ENCODE assay signal across 8 cellular contexts in the genomic region with DNA sequence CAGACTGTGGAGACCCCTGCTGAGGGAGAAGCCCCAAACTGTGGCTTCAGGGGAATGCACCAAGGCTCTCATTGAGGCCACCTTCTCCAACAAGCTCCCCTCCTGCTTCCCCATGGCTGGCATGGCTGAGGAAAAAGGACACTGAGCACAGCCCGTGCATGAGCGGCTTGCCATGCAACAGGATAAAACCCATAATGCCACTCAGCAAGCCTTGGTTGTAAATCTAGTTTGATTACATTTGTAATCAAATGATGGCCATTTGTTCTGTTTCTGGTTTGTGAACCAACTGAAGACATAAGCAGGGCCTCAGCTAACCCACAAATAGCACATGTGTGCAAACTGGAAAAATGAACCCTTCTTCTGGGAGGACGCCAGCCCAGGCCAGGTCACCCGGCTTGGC. TPM values are rescaled to one million over a fixed set of nuclear protein-coding genes. Genes with fewer than 3 reads are reported as not detected.
DNase-seq lines count a peak whose midpoint lies in the region; ATAC-seq, FAIRE-seq and TF ChIP-seq lines count a peak whose summit lies in the region.
"Not testable (repeated sequence)": the region's sequence is repeated elsewhere in the genome, so short reads cannot be mapped to it uniquely, and the experiment has no call there.
"Had no signal": no experiment of that assay in that cellular context is flagged by ENCODE, and none has a peak within 500 bp of the region (broad histone marks: within the 10 kb centered on the region; RNA-seq: fewer than 3 reads in every experiment).

No MANE protein-coding gene starts in this region.

- TF ChIP-seq CTCF in natural killer cell (IDR thresholded peaks at IDR 0.05); gastrocnemius medialis (IDR thresholded peaks at IDR 0.05 in 4 of 5, conservative IDR thresholded peaks at IDR 0.05 in 1 of 5): not testable (repeated sequence)

- H3K36me3 ChIP-seq in BLaER1 treated with 17β-estradiol and CSF1 and Interleukin-3, amounts not matched to agents 10 nM and 100 nM = peaks cover 0 to 32% (median 10%) of the 10 kb centered on the region in 11 experiments; a peak in 12 of 22 replicates
- H3K36me3 ChIP-seq in gastrocnemius medialis = not testable (repeated sequence)

- not testable (repeated sequence) for H3K4me3 ChIP-seq in BLaER1 treated with 17β-estradiol and CSF1 and Interleukin-3, amounts not matched to agents 10 nM and 100 nM; gastrocnemius medialis

- in situ Hi-C loops in gastrocnemius medialis (cut with MboI; ENCODE audit: low sequenced_read_pairs in 4 of 4) = not testable (repeated sequence)

- POLR2A ChIA-PET in activated CD4-positive, alpha-beta memory T cell treated with anti-CD3 and anti-CD28 coated beads, Interleukin-2, amount 10 ng/mL, durations not matched to agents 7 days and 5 days (lab: Charles Lee) = interaction anchor here (3.4 kb wide), 1 partner anchor 29 kb away, joined by 35 read pairs; a partner anchor contains a TSS
- POLR2A ChIA-PET in activated naive CD8-positive, alpha-beta T cell treated with anti-CD3 and anti-CD28 coated beads, Interleukin-2, amount 10 ng/mL, durations not matched to agents 7 days and 5 days (lab: Charles Lee) = not testable (repeated sequence)

- H3K4me1 Mint-ChIP-seq in activated CD4-positive, alpha-beta memory T cell treated with anti-CD3 and anti-CD28 coated beads, Interleukin-2, amount 10 ng/mL, durations not matched to agents 7 days and 5 days = peaks cover 25% of the 10 kb centered on the region
- H3K4me1 Mint-ChIP-seq in activated naive CD8-positive, alpha-beta T cell treated with anti-CD3 and anti-CD28 coated beads, Interleukin-2, amount 10 ng/mL, durations not matched to agents 7 days and 5 days = peaks cover 17% of the 10 kb centered on the region
- peaks cover 24 to 25% of the 10 kb centered on the region in 2 donors for H3K4me1 Mint-ChIP-seq in natural killer cell

- H3K4me3 Mint-ChIP-seq in activated CD4-positive, alpha-beta memory T cell treated with anti-CD3 and anti-CD28 coated beads, Interleukin-2, amount 10 ng/mL, durations not matched to agents 7 days and 5 days; activated naive CD8-positive, alpha-beta T cell treated with anti-CD3 and anti-CD28 coated beads, Interleukin-2, amount 10 ng/mL, durations not matched to agents 7 days and 5 days: not testable (repeated sequence)
- H3K4me3 Mint-ChIP-seq in natural killer cell = peak overlapping the region; percentile 65

- H3K4me2 ChIP-seq in BLaER1 treated with 17β-estradiol and CSF1 and Interleukin-3, amounts not matched to agents 10 nM and 100 nM = peak overlapping the region in 9 of 11 experiments; percentile 1 to 92 (median 88); a peak in 17 of 22 replicates

- H3K9ac ChIP-seq in BLaER1 treated with 17β-estradiol and CSF1 and Interleukin-3, amounts not matched to agents 10 nM and 100 nM = peak overlapping the region in 4 of 11 experiments; percentile 77 to 89 (median 83); a peak in 2 of 22 replicates

- DNase-seq in GM12891 (ENCODE audit: insufficient read length, low spot score); activated CD4-positive, alpha-beta memory T cell treated with anti-CD3 and anti-CD28 coated beads, Interleukin-2, amount 10 ng/mL, durations not matched to agents 7 days and 5 days; activated naive CD8-positive, alpha-beta T cell treated with anti-CD3 and anti-CD28 coated beads, Interleukin-2, amount 10 ng/mL, durations not matched to agents 7 days and 5 days; natural killer cell; gastrocnemius medialis: not testable (repeated sequence)
- DNase-seq in left kidney (ENCODE audit: low read depth, low spot score) = peak; percentile 26

- not testable (repeated sequence) for TF ChIP-seq POLR2A in GM12891 (IDR thresholded peaks at IDR 0.05; ENCODE audit: low read depth, low read length); gastrocnemius medialis (IDR thresholded peaks at IDR 0.05)

- peaks cover 37 to 57% (median 47%) of the 10 kb centered on the region in 10 experiments for H3K4me1 ChIP-seq in BLaER1 treated with 17β-estradiol and CSF1 and Interleukin-3, amounts not matched to agents 10 nM and 100 nM
- peaks cover 36 to 46% of the 10 kb centered on the region in 2 donors for H3K4me1 ChIP-seq in gastrocnemius medialis

- peaks cover 15 to 20% (median 17%) of the 10 kb centered on the region in 11 experiments for H3K9me3 ChIP-seq in BLaER1 treated with 17β-estradiol and CSF1 and Interleukin-3, amounts not matched to agents 10 nM and 100 nM (replicated peaks in 1 of 11)
- not testable (repeated sequence) for H3K9me3 ChIP-seq in gastrocnemius medialis

- H4K20me1 ChIP-seq in BLaER1 treated with 17β-estradiol and CSF1 and Interleukin-3, amounts not matched to agents 10 nM and 100 nM = not testable (repeated sequence)

- H3K36me3 Mint-ChIP-seq in activated CD4-positive, alpha-beta memory T cell treated with anti-CD3 and anti-CD28 coated beads, Interleukin-2, amount 10 ng/mL, durations not matched to agents 7 days and 5 days (ENCODE audit: low read depth) = peaks cover 30% of the 10 kb centered on the region
- H3K36me3 Mint-ChIP-seq in activated naive CD8-positive, alpha-beta T cell treated with anti-CD3 and anti-CD28 coated beads, Interleukin-2, amount 10 ng/mL, durations not matched to agents 7 days and 5 days = peaks cover 37% of the 10 kb centered on the region
- H3K36me3 Mint-ChIP-seq in natural killer cell = peaks cover 11% of the 10 kb centered on the region

- CTCF ChIA-PET in activated CD4-positive, alpha-beta memory T cell treated with anti-CD3 and anti-CD28 coated beads, Interleukin-2, amount 10 ng/mL, durations not matched to agents 7 days and 5 days (lab: Charles Lee) = interaction anchor here (2.9 kb wide), 1 partner anchor 81 kb away, joined by 17 read pairs; no protein-coding TSS in a partner anchor

- H3K27me3 Mint-ChIP-seq in activated CD4-positive, alpha-beta memory T cell treated with anti-CD3 and anti-CD28 coated beads, Interleukin-2, amount 10 ng/mL, durations not matched to agents 7 days and 5 days; activated naive CD8-positive, alpha-beta T cell treated with anti-CD3 and anti-CD28 coated beads, Interleukin-2, amount 10 ng/mL, durations not matched to agents 7 days and 5 days; natural killer cell (ENCODE audit: low read depth in 2 of 2): not testable (repeated sequence)

- ATAC-seq in activated naive CD8-positive, alpha-beta T cell treated with anti-CD3 and anti-CD28 coated beads, Interleukin-2, amount 10 ng/mL, durations not matched to agents 7 days and 5 days (ENCODE audit: low read depth); natural killer cell: not testable (repeated sequence)
- ATAC-seq in gastrocnemius medialis = peak; percentile 21 to 47

- H3K27ac ChIP-seq in BLaER1 treated with 17β-estradiol and CSF1 and Interleukin-3, amounts not matched to agents 10 nM and 100 nM = peak overlapping the region in 9 of 11 experiments; percentile 82 to 98 (median 93); a peak in 17 of 22 replicates
- H3K27ac ChIP-seq in gastrocnemius medialis = peak overlapping the region; percentile 89 to 100 (median 94)

- not testable (repeated sequence) for H3K9me3 Mint-ChIP-seq in activated CD4-positive, alpha-beta memory T cell treated with anti-CD3 and anti-CD28 coated beads, Interleukin-2, amount 10 ng/mL, durations not matched to agents 7 days and 5 days; activated naive CD8-positive, alpha-beta T cell treated with anti-CD3 and anti-CD28 coated beads, Interleukin-2, amount 10 ng/mL, durations not matched to agents 7 days and 5 days; natural killer cell

- H3K27me3 ChIP-seq in BLaER1 treated with 17β-estradiol and CSF1 and Interleukin-3, amounts not matched to agents 10 nM and 100 nM; gastrocnemius medialis: not testable (repeated sequence)

- H3K27ac Mint-ChIP-seq in activated CD4-positive, alpha-beta memory T cell treated with anti-CD3 and anti-CD28 coated beads, Interleukin-2, amount 10 ng/mL, durations not matched to agents 7 days and 5 days = peak overlapping the region; percentile 12
- H3K27ac Mint-ChIP-seq in activated naive CD8-positive, alpha-beta T cell treated with anti-CD3 and anti-CD28 coated beads, Interleukin-2, amount 10 ng/mL, durations not matched to agents 7 days and 5 days = peak overlapping the region; percentile 3
- peak overlapping the region; percentile 91 to 98 for H3K27ac Mint-ChIP-seq in natural killer cell

- FAIRE-seq in GM12891 (lab: Jason Lieb, UNC) = peak; percentile 20

- intact Hi-C loops in natural killer cell (cut with micrococcal nuclease) = not testable (repeated sequence)
- intact Hi-C loops in gastrocnemius medialis (cut with DNase I; ENCODE audit: low total_unique reads) = loop anchor here (1.0 kb wide), 1 partner anchor 92 kb away; no protein-coding TSS in a partner anchor

RNA-seq across cellular contexts. Expression of a gene that starts 27.2 kb away (rescaled TPM):
- 24.6 TPM for polyA plus RNA-seq in GM12891 (2012; ENCODE audit: low read depth, missing spikeins)
- 10 to 100 TPM; 36.4 to 36.5 TPM for total RNA-seq in activated CD4-positive, alpha-beta memory T cell treated with anti-CD3 and anti-CD28 coated beads, Interleukin-2, amount 10 ng/mL, durations not matched to agents 7 days and 5 days
- 10 to 100 TPM; 39.2 to 40.0 TPM for total RNA-seq in activated naive CD8-positive, alpha-beta T cell treated with anti-CD3 and anti-CD28 coated beads, Interleukin-2, amount 10 ng/mL, durations not matched to agents 7 days and 5 days
- total RNA-seq in natural killer cell = 10 to 100 TPM; 27.8 to 35.3 (median 34.6) TPM
- 1 to 10 TPM; 1.6 to 3.5 (median 3.0) TPM for total RNA-seq in gastrocnemius medialis
- total RNA-seq: H7 had no signal

RNA-seq across cellular contexts. Expression of a gene that starts 27.6 kb away (rescaled TPM):
- 33.9 TPM for polyA plus RNA-seq in GM12891 (2012; ENCODE audit: low read depth, missing spikeins)
- total RNA-seq in activated CD4-positive, alpha-beta memory T cell treated with anti-CD3 and anti-CD28 coated beads, Interleukin-2, amount 10 ng/mL, durations not matched to agents 7 days and 5 days = 10 to 100 TPM; 41.6 to 43.9 TPM
- total RNA-seq in activated naive CD8-positive, alpha-beta T cell treated with anti-CD3 and anti-CD28 coated beads, Interleukin-2, amount 10 ng/mL, durations not matched to agents 7 days and 5 days = 10 to 100 TPM; 36.6 to 36.8 TPM
- total RNA-seq in natural killer cell (100 to 1,000 TPM; 118 to 164 (median 150) TPM), gastrocnemius medialis (10 to 100 TPM; 18.7 to 39.8 (median 26.1) TPM)

RNA-seq across cellular contexts. Expression of a gene that starts 38.3 kb away (rescaled TPM):
- 10.9 TPM for polyA plus RNA-seq in GM12891 (2012; ENCODE audit: low read depth, missing spikeins)
- total RNA-seq in activated CD4-positive, alpha-beta memory T cell treated with anti-CD3 and anti-CD28 coated beads, Interleukin-2, amount 10 ng/mL, durations not matched to agents 7 days and 5 days = 10 to 100 TPM; 20.6 to 21.0 TPM
- 10 to 100 TPM; 20.8 to 21.1 TPM for total RNA-seq in activated naive CD8-positive, alpha-beta T cell treated with anti-CD3 and anti-CD28 coated beads, Interleukin-2, amount 10 ng/mL, durations not matched to agents 7 days and 5 days
- total RNA-seq in natural killer cell (10 to 100 TPM; 11.6 to 18.3 (median 15.6) TPM), gastrocnemius medialis (1 to 10 TPM; 5.1 to 9.3 (median 6.5) TPM)

Comparison
In these comparisons a context has a peak if more than half of its experiments do, and no peak if none do; other contexts are left out.
1. H3K27ac Mint-ChIP-seq: peak in every context shown above with its lines; median percentile 94 in natural killer cell; 12 in activated CD4-positive, alpha-beta memory T cell treated with anti-CD3 and anti-CD28 coated beads, Interleukin-2, amount 10 ng/mL, durations not matched to agents 7 days and 5 days; 3 in activated naive CD8-positive, alpha-beta T cell treated with anti-CD3 and anti-CD28 coated beads, Interleukin-2, amount 10 ng/mL, durations not matched to agents 7 days and 5 days.
2. RNA of a gene that starts 27.2 kb away (total RNA-seq): 39.2 to 40.0 TPM in activated naive CD8-positive, alpha-beta T cell treated with anti-CD3 and anti-CD28 coated beads, Interleukin-2, amount 10 ng/mL, durations not matched to agents 7 days and 5 days, 36.4 to 36.5 TPM in activated CD4-positive, alpha-beta memory T cell treated with anti-CD3 and anti-CD28 coated beads, Interleukin-2, amount 10 ng/mL, durations not matched to agents 7 days and 5 days and 27.8 to 35.3 TPM in natural killer cell; 1.6 to 3.5 TPM in gastrocnemius medialis; every median in the first group is over 4 times any median in the second.